8 cellular contexts compared by ENCODE assay signal in the genomic region with DNA sequence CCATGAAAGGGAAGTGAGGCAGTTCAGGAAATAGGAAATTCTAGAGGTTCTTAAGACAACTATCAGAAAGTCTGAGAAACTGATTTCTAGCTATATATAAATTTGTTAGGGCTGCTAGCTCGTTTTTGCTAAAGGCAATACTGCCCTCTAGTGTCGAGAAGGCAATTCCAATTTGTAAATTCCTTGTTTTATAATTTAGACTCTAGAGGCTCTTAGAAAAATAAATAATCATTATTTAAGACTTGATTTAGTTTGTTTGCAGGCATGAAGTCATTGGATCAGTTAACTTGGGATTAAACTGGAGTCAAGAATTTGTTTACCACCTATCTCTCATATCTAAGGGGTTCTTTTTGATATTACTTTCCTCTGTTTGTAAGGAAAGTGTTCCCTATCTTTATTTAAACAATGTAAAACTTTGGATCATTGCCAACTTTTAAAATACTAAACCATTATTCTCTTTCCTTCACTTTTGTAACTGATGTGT.
DNase-seq lines count a peak whose midpoint lies in the region; ATAC-seq and TF ChIP-seq lines count a peak whose summit lies in the region.

No MANE protein-coding gene starts in this region.

- no peak overlapping the region for H3K4me3 ChIP-seq in tibial artery

- H3K27me3 ChIP-seq in tibial artery: no peaks in the 10 kb centered on the region

- no peaks in the 10 kb centered on the region for H3K36me3 Mint-ChIP-seq in MCF 10A (ENCODE audit: insufficient read depth, unreplicated experiment)

- H3K36me3 ChIP-seq in tibial artery: no peaks in the 10 kb centered on the region

- H3K4me1 ChIP-seq in tibial artery: peaks cover 0 to 16% (median 4%) of the 10 kb centered on the region in 4 donors

- H3K27me3 Mint-ChIP-seq in MCF 10A (ENCODE audit: insufficient read depth, unreplicated experiment): no peaks in the 10 kb centered on the region

- H3K4me3 Mint-ChIP-seq in MCF 10A (ENCODE audit: unreplicated experiment): no peak overlapping the region

- no peak overlapping the region for H3K27ac ChIP-seq in tibial artery

- intact Hi-C loops in MCF 10A (cut with micrococcal nuclease): loop anchor here (1.0 to 5.0 kb wide), 7 partner anchors 66 to 1177 kb away; a partner anchor contains a TSS
- intact Hi-C loops in tibial artery (cut with DNase I; ENCODE audit: low total_unique reads): loop anchor here (10.0 kb wide), 1 partner anchor 976 kb away; no protein-coding TSS in a partner anchor

- POLR2A ChIA-PET in MCF 10A (lab: Yijun Ruan, JAX): interaction anchor here (0.7 to 2.3 kb wide), 6 partner anchors 66 to 1560 kb away, joined by 3 to 12 read pairs (median 4); a partner anchor contains a TSS

- no peaks in the 10 kb centered on the region for H3K9me3 ChIP-seq in tibial artery

- no TSS peak for BruUV-seq in MCF 10A (replicated peaks; lab: Mats Ljungman, UMichigan)

- TF ChIP-seq CTCF in MCF 10A (IDR thresholded peaks at IDR 0.05; ENCODE audit: unreplicated experiment) (peak; percentile 35), tibial artery (IDR thresholded peaks at IDR 0.05) (peak; percentile 71 to 80)

- H3K4me1 Mint-ChIP-seq in MCF 10A (ENCODE audit: insufficient read depth, unreplicated experiment): no peaks in the 10 kb centered on the region

- CTCF ChIA-PET in MCF 10A (lab: Yijun Ruan, JAX): interaction anchor here (0.5 to 4.4 kb wide), 15 partner anchors 11 to 1177 kb away, joined by 3 to 50 read pairs (median 4); no protein-coding TSS in a partner anchor

- H3K9me3 Mint-ChIP-seq in MCF 10A (ENCODE audit: unreplicated experiment): no peaks in the 10 kb centered on the region

- ATAC-seq in left lobe of liver: peak; percentile 87
- ATAC-seq in GM18870 (IDR thresholded peaks at IDR 0.05; ENCODE audit: unreplicated experiment): no peak

- peak; percentile 23 for DNase-seq in stimulated activated CD4-positive, alpha-beta T cell treated with anti-CD3 and anti-CD28 coated beads, Interleukin-2, amount 100 ng/mL, for 4 hours (ENCODE audit: low read depth)
- no peak for DNase-seq in stimulated activated CD4-positive, alpha-beta T cell treated with anti-CD3 and anti-CD28 coated beads, Interleukin-4, amount 100 ng/mL, for 1 hour
- DNase-seq in LoVo (ENCODE audit: low spot score): peak; percentile 69
- DNase-seq in RPMI8226: peak; percentile 64
- DNase-seq in MCF 10A (ENCODE audit: unreplicated experiment): peak; percentile 69
- no peak for DNase-seq in left lobe of liver (ENCODE audit: low spot score)
- no peak for DNase-seq in tibial artery

- no peak overlapping the region for H3K27ac Mint-ChIP-seq in MCF 10A (ENCODE audit: low read depth, unreplicated experiment)

Comparison
In these comparisons a context has a peak if more than half of its experiments do, and no peak if none do; other contexts are left out.
1. DNase-seq: peak in stimulated activated CD4-positive, alpha-beta T cell treated with anti-CD3 and anti-CD28 coated beads, Interleukin-2, amount 100 ng/mL, for 4 hours (single experiment), LoVo (single experiment), RPMI8226 (single experiment) and MCF 10A (single experiment); none in stimulated activated CD4-positive, alpha-beta T cell treated with anti-CD3 and anti-CD28 coated beads, Interleukin-4, amount 100 ng/mL, for 1 hour (single experiment), left lobe of liver (single experiment) and tibial artery (0 of 2).